ENCODE assay signal across 21 cellular contexts in genomic region chr1:205988585-205988995, GRCh38. TPM values are rescaled to one million over a fixed set of nuclear protein-coding genes. Genes with fewer than 3 reads are reported as not detected.
DNase-seq lines count a peak whose midpoint lies in the region; ATAC-seq, FAIRE-seq and TF ChIP-seq lines count a peak whose summit lies in the region.
"Had no signal": no experiment of that assay in that cellular context is flagged by ENCODE, and none has a peak within 500 bp of the region (broad histone marks: within the 10 kb centered on the region; RNA-seq: fewer than 3 reads in every experiment).

No MANE protein-coding gene starts in this region.

- H3K4me3 ChIP-seq in H7 (ENCODE audit: insufficient read depth, low read depth, low read length) (no peak overlapping the region), neural progenitor cell (no peak overlapping the region)
- H3K4me3 ChIP-seq: HAP-1 had no signal

- H3K4me3 Mint-ChIP-seq in neural progenitor cell, result no peak overlapping the region

- no peaks in the 10 kb centered on the region for H3K79me2 ChIP-seq in neural progenitor cell (ENCODE audit: low read depth)

- H3F3A ChIP-seq in neural progenitor cell (ENCODE audit: low read depth), result no peaks in the 10 kb centered on the region

- H4K20me1 ChIP-seq in neural progenitor cell (ENCODE audit: low read depth), result no peaks in the 10 kb centered on the region

- peak; percentile 6 for TF ChIP-seq CTCF in neural progenitor cell (IDR thresholded peaks at IDR 0.05)

- H3K9me3 ChIP-seq in neural progenitor cell (ENCODE audit: low read depth), result no peaks in the 10 kb centered on the region
- H3K9me3 ChIP-seq: HAP-1 had no signal

- H3K36me3 Mint-ChIP-seq in neural progenitor cell, result peaks cover 3% of the 10 kb centered on the region

- H3K27me3 ChIP-seq in H7 (ENCODE audit: control insufficient read depth, insufficient read depth, low read length), result no peaks in the 10 kb centered on the region; the same call in 1 of the 2 replicates
- H3K27me3 ChIP-seq in neural progenitor cell, result no peaks in the 10 kb centered on the region

- H3K4me2 ChIP-seq in neural progenitor cell, result no peak overlapping the region

- no peak overlapping the region for H3K9ac ChIP-seq in neural progenitor cell

- H3K4me1 ChIP-seq in neural progenitor cell, result no peaks in the 10 kb centered on the region
- H3K4me1 ChIP-seq: HAP-1 had no signal

- peaks cover 9% of the 10 kb centered on the region for H3K9me3 Mint-ChIP-seq in neural progenitor cell

- peaks cover 12% of the 10 kb centered on the region for H3K27me3 Mint-ChIP-seq in neural progenitor cell (ENCODE audit: insufficient read depth, low read depth)

- no peaks in the 10 kb centered on the region for H3K36me3 ChIP-seq in H7 (replicated peaks; ENCODE audit: control insufficient read depth, insufficient read depth, low read length)
- H3K36me3 ChIP-seq in neural progenitor cell, result no peaks in the 10 kb centered on the region
- H3K36me3 ChIP-seq: HAP-1 had no signal

- no peak overlapping the region for H3K27ac Mint-ChIP-seq in neural progenitor cell

- H3K4me1 Mint-ChIP-seq in neural progenitor cell, result peaks cover 23% of the 10 kb centered on the region

- peak; percentile 25 for DNase-seq in activated CD4-positive, CD25-positive, alpha-beta regulatory T cell treated with anti-CD3 and anti-CD28 coated beads, Interleukin-2, amount 50 U/mL, for 72 hours
- DNase-seq in activated CD4-positive, CD25-positive, alpha-beta regulatory T cell (lab: John Stamatoyannopoulos, UW), result no peak
- DNase-seq in H7 (peak; percentile 66), dermis blood vessel endothelial cell (peak; percentile 80), neural progenitor cell (ENCODE audit: low spot score) (no peak), DMS79 treated with DMSO at 0.1 percent for 48 hours (lab: John Stamatoyannopoulos, UW) (no peak), GM19239 (ENCODE audit: insufficient read length, low spot score) (no peak)
- DNase-seq: 8988T; DND-41; NCI-H1092 treated with DMSO at 0.1 percent for 48 hours; NCI-H146; NCI-H2029 treated with DMSO at 0.1 percent for 48 hours; NCI-H2171; NCI-H446; NCI-H69; NK-92 treated with Interleukin-12 subunit alpha and Interleukin-12 subunit beta, amount 100 ng/mL, for 24 hours; SIG-M5 had no signal

- no peak for FAIRE-seq in GM19239 (lab: Jason Lieb, UNC)
- FAIRE-seq: RCC 7860 had no signal

- no peak for ATAC-seq in HG03108 (IDR thresholded peaks at IDR 0.05; ENCODE audit: unreplicated experiment)

- H3K27ac ChIP-seq in neural progenitor cell, result no peak overlapping the region

- no peak overlapping the region for H2AFZ ChIP-seq in neural progenitor cell (replicated peaks)

RNA-seq across cellular contexts. Expression of gene RAB7B, which starts 14.6 kb away (rescaled TPM):
- total RNA-seq in H7 (2014; rRNA removed; shearing (Covaris generic)), result not detected in 2 replicates
- total RNA-seq in dermis blood vessel endothelial cell (not detected in 2 replicates), neural progenitor cell (ENCODE audit: low replicate concordance) (0.22 TPM in 1 of 2 replicates, not detected in the other)

RNA-seq across cellular contexts. Expression of gene CTSE, which starts 35.1 kb away (rescaled TPM):
- not detected in 2 replicates for total RNA-seq in H7 (2014; rRNA removed; shearing (Covaris generic))
- total RNA-seq in dermis blood vessel endothelial cell (not detected in 2 replicates), neural progenitor cell (ENCODE audit: low replicate concordance) (not detected in 2 replicates)
- total RNA-seq: G401 had no signal

RNA-seq across cellular contexts. Expression of gene SLC26A9, which starts 45.3 kb away (rescaled TPM):
- not detected in 2 replicates for total RNA-seq in H7 (2014; rRNA removed; shearing (Covaris generic))
- total RNA-seq in dermis blood vessel endothelial cell (0.09 TPM in 1 of 2 replicates, not detected in the other), neural progenitor cell (ENCODE audit: low replicate concordance) (not detected in 2 replicates)
- total RNA-seq: G401 had no signal

Comparison
In these comparisons a context has a peak if more than half of its experiments do, and no peak if none do; other contexts are left out.
1. DNase-seq: peak in activated CD4-positive, CD25-positive, alpha-beta regulatory T cell treated with anti-CD3 and anti-CD28 coated beads, Interleukin-2, amount 50 U/mL, for 72 hours (single experiment), H7 (single experiment) and dermis blood vessel endothelial cell (single experiment); none in activated CD4-positive, CD25-positive, alpha-beta regulatory T cell (0 of 4), neural progenitor cell (single experiment), DMS79 treated with DMSO at 0.1 percent for 48 hours (single experiment) and GM19239 (single experiment).